8 cellular contexts compared by ENCODE assay signal in the genomic region with DNA sequence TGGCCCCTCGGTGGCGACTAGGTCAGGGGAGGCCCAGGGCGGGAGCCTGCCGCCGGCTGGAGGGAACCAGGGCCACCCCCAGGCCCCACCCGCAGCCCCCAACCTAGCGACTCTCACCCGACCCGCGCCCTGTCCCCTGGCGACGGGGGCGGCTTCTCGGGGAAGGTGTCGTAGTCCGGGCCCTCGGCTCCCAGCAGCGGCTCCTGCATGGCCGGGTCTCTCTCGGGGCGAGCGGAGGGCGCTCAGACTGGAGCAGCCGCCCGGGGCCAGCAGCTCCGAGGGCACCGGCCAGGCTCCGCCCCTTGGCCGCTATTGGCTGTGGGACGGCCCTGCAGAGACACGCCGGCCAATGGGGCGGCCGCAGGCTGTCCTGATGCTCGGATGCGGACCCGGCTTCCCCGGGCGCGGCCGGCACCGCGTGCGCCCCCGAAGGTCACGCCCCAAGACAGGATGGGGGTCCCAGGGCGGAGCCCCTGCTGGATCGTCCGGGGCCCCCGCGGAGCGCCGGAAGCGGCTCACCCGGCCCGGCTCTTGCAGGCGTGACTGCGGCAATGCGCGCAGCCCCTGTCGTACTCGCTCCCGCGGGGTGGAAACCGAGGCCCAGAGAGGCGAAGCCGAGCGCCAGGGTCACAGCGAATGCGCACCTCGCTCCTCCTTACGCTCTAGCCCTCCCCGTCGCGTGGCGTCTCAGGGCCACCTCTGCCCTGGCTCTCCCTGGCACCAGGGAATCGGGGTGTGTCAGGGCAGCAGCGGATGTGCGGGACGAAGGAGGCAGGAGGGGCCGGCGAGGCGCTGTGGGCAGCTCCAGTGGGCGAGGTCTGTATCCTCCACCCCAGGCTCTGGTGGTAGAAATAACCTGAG. TPM values are rescaled to one million over a fixed set of nuclear protein-coding genes. Genes with fewer than 3 reads are reported as not detected.
DNase-seq lines count a peak whose midpoint lies in the region; ATAC-seq and TF ChIP-seq lines count a peak whose summit lies in the region.

A gene with protein sequence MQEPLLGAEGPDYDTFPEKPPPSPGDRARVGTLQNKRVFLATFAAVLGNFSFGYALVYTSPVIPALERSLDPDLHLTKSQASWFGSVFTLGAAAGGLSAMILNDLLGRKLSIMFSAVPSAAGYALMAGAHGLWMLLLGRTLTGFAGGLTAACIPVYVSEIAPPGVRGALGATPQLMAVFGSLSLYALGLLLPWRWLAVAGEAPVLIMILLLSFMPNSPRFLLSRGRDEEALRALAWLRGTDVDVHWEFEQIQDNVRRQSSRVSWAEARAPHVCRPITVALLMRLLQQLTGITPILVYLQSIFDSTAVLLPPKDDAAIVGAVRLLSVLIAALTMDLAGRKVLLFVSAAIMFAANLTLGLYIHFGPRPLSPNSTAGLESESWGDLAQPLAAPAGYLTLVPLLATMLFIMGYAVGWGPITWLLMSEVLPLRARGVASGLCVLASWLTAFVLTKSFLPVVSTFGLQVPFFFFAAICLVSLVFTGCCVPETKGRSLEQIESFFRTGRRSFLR (minus strand): TSS at position 249 of the 861 bp plus-strand sequence. CDS start 40 bp downstream, at position 209.

- no peak within 1 kb of the TSS for H3K27ac Mint-ChIP-seq in activated CD4-positive, alpha-beta T cell treated with anti-CD3 and anti-CD28 coated beads, Interleukin-2, amount 10 ng/mL, durations not matched to agents 24 days and 14 days

- H3K27ac ChIP-seq in coronary artery: peak within 1 kb of the TSS; percentile 17 to 74

- TF ChIP-seq CTCF in coronary artery (IDR thresholded peaks at IDR 0.05): no peak

- no peaks in the 10 kb centered on the region for H3K9me3 Mint-ChIP-seq in activated CD4-positive, alpha-beta T cell treated with anti-CD3 and anti-CD28 coated beads, Interleukin-2, amount 10 ng/mL, durations not matched to agents 24 days and 14 days

- DNase-seq in AG20443 (ENCODE audit: low spot score) (peak; percentile 98), NCI-H446 treated with DMSO at 0.1 percent for 48 hours (lab: John Stamatoyannopoulos, UW) (peak; percentile 39), coronary artery (ENCODE audit: low spot score) (peak; percentile 90), left colon (peak; percentile 79 to 86)
- peak; percentile 96 for DNase-seq in activated CD4-positive, alpha-beta T cell treated with anti-CD3 and anti-CD28 coated beads, Interleukin-2, amount 10 ng/mL, durations not matched to agents 24 days and 14 days
- DNase-seq in stimulated activated CD4-positive, alpha-beta T cell treated with anti-CD3 and anti-CD28 coated beads, Interleukin-1b, Interleukin-23, amount 100 ng/mL, for 24 hours (ENCODE audit: low read depth in 4 of 4, low spot score in 1 of 4): peak; percentile 46 to 79 (median 58)

- peak; percentile 92 for ATAC-seq in GM19025 (IDR thresholded peaks at IDR 0.05; ENCODE audit: low read depth, unreplicated experiment)
- peak; percentile 89 for ATAC-seq in HG03175 (IDR thresholded peaks at IDR 0.05; ENCODE audit: unreplicated experiment)
- ATAC-seq in left colon: peak; percentile 96

- H3K27me3 Mint-ChIP-seq in activated CD4-positive, alpha-beta T cell treated with anti-CD3 and anti-CD28 coated beads, Interleukin-2, amount 10 ng/mL, durations not matched to agents 24 days and 14 days: peaks cover 12% of the 10 kb centered on the region

- peaks cover 3% of the 10 kb centered on the region for H3K4me1 Mint-ChIP-seq in activated CD4-positive, alpha-beta T cell treated with anti-CD3 and anti-CD28 coated beads, Interleukin-2, amount 10 ng/mL, durations not matched to agents 24 days and 14 days

- H3K36me3 Mint-ChIP-seq in activated CD4-positive, alpha-beta T cell treated with anti-CD3 and anti-CD28 coated beads, Interleukin-2, amount 10 ng/mL, durations not matched to agents 24 days and 14 days (ENCODE audit: low read depth): no peaks in the 10 kb centered on the region

- H3K4me3 ChIP-seq in coronary artery: peak within 1 kb of the TSS; percentile 69

- peak within 1 kb of the TSS; percentile 77 for H3K4me3 Mint-ChIP-seq in activated CD4-positive, alpha-beta T cell treated with anti-CD3 and anti-CD28 coated beads, Interleukin-2, amount 10 ng/mL, durations not matched to agents 24 days and 14 days

- intact Hi-C loops in activated CD4-positive, alpha-beta T cell treated with anti-CD3 and anti-CD28 coated beads, Interleukin-2, amount 10 ng/mL, durations not matched to agents 24 days and 14 days (cut with micrococcal nuclease): loop anchor here (1.0 to 5.0 kb wide), 3 partner anchors 20 to 75 kb away; partner anchors contain the start of genes CACFD1 and REXO4
- intact Hi-C loops in left colon (cut with DNase I, micrococcal nuclease): no loop called here

RNA-seq across cellular contexts. Expression of the gene that starts here (rescaled TPM):
- 3.2 and 4.0 TPM in 2 replicates for total RNA-seq in activated CD4-positive, alpha-beta T cell treated with anti-CD3 and anti-CD28 coated beads, Interleukin-2, amount 10 ng/mL, durations not matched to agents 24 days and 14 days
- total RNA-seq in left colon: 1 to 10 TPM; 1.6 to 2.9 TPM

Comparison
In these comparisons a context has a peak if more than half of its experiments do, and no peak if none do; other contexts are left out.
1. Peak in every context shown above with its lines: DNase-seq, ATAC-seq, H3K4me3 ChIP-seq and H3K27ac ChIP-seq.
2. DNase-seq: peak in every context shown above with its lines; median percentile 98 in AG20443; 96 in activated CD4-positive, alpha-beta T cell treated with anti-CD3 and anti-CD28 coated beads, Interleukin-2, amount 10 ng/mL, durations not matched to agents 24 days and 14 days; 90 in coronary artery; 82 in left colon; 58 in stimulated activated CD4-positive, alpha-beta T cell treated with anti-CD3 and anti-CD28 coated beads, Interleukin-1b, Interleukin-23, amount 100 ng/mL, for 24 hours; 39 in NCI-H446 treated with DMSO at 0.1 percent for 48 hours.